ENCODE assay signal across 13 cellular contexts in the genomic region with DNA sequence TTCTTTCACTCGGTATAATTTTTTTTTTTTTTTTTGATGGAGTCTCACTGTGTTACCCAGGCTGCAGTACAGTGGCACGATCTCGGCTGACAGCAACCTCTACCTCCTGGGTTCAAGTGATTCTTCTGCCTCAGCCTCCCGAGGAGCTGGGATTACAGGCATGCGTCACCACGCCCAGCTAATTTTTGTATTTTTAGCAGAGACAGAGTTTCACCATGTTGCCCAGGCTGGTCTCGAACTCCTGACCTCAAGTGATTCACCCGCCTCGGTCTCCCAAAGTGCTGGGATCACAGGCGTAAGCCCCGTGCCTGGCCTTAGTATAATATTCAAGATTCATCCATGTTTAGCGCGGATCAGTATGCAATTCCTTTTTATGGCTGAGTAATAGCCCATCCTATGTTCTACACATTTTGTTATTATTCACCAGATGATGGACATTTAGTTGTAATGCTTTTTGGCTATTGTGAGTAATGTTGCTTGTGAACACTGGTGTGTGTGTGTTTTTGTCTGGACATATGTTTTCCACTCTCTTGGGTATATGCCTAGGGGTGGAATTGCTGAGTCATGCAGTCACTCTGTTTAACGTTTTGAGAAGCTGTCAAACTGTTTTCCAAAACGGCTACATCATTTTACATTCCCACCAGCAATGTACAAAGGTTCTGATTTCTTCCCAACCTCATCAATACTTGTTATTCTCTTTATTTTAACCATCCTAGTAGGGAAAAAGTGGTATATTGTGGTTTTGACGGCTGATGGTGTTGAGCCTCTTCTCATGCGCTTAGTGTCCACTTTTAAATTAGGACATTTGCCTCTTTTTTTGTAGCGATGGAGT. TPM values are rescaled to one million over a fixed set of nuclear protein-coding genes. Genes with fewer than 3 reads are reported as not detected.
DNase-seq lines count a peak whose midpoint lies in the region; ATAC-seq, FAIRE-seq and TF ChIP-seq lines count a peak whose summit lies in the region.
"Had no signal": no experiment of that assay in that cellular context is flagged by ENCODE, and none has a peak within 500 bp of the region (broad histone marks: within the 10 kb centered on the region; RNA-seq: fewer than 3 reads in every experiment).

No MANE protein-coding gene starts in this region.

- peaks cover 14% of the 10 kb centered on the region; the same call in 2 of the 3 replicates for H3K4me1 ChIP-seq in A549
- H3K4me1 ChIP-seq in uterus, result no peaks in the 10 kb centered on the region

- POLR2A ChIA-PET in A549 (lab: Yijun Ruan, JAX), result no interaction called here

- H3K27ac ChIP-seq in A549 (peak overlapping the region; percentile 42 to 65), uterus (peak overlapping the region in 1 of 2 donors; percentile 56)

- 84% methylated on average over 18 of the region's 18 CpGs for WGBS in A549 (ENCODE audit: missing lambda C conversion rate)

- intact Hi-C loops in uterus (cut with DNase I; ENCODE audit: low total_unique reads), result no loop called here

- H3K36me3 Mint-ChIP-seq in activated naive CD8-positive, alpha-beta T cell treated with anti-CD3 and anti-CD28 coated beads, Interleukin-2, amount 50 U/mL, for 24 hours (ENCODE audit: low read depth), result peaks cover 5% of the 10 kb centered on the region
- H3K36me3 Mint-ChIP-seq: CD8-positive, alpha-beta T cell had no signal

- H3K9me3 ChIP-seq in A549 (peaks cover 9% of the 10 kb centered on the region), uterus (peaks cover 0 to 5% of the 10 kb centered on the region in 2 donors)

- DNase-seq in A549 (ENCODE audit: low read depth in 1 of 2, low spot score in 1 of 2) (peak in 1 of 2 experiments; percentile 48), LHCN-M2 (ENCODE audit: low read depth) (peak; percentile 79), inferior parietal cortex (ENCODE audit: extremely low spot score) (peak; percentile 45), AG08396 (ENCODE audit: low spot score) (no peak), uterus (no peak), amygdala (lab: John Stamatoyannopoulos, UW) (no peak), NCI-H2196 treated with DMSO at 0.1 percent for 48 hours (lab: John Stamatoyannopoulos, UW; ENCODE audit: unreplicated experiment) (no peak)
- no peak for DNase-seq in activated naive CD8-positive, alpha-beta T cell treated with anti-CD3 and anti-CD28 coated beads, Interleukin-2, amount 50 U/mL, for 24 hours
- DNase-seq: CD8-positive, alpha-beta T cell; MM.1S; stimulated activated CD4-positive, alpha-beta T cell treated with anti-CD3 and anti-CD28 coated beads, Interleukin-12 subunit alpha, Interleukin-12 subunit beta, amount 100 ng/mL, for 4 hours; stimulated activated naive B cell treated with anti-CD40 and anti-IgM and Interleukin-4, amounts not matched to agents 10 μg/mL and 1 μg/mL and 100 μg/mL, for 72 hours had no signal

- no peak for TF ChIP-seq EP300 in A549 (IDR thresholded peaks at IDR 0.05)

- CTCF ChIA-PET in A549 (lab: Yijun Ruan, JAX), result interaction anchor here (0.7 to 4.3 kb wide), 3 partner anchors 15 to 404 kb away, joined by 3 to 34 read pairs (median 3); partner anchors contain the start of gene C19orf12

- H3K27me3 Mint-ChIP-seq in activated naive CD8-positive, alpha-beta T cell treated with anti-CD3 and anti-CD28 coated beads, Interleukin-2, amount 50 U/mL, for 24 hours, result no peaks in the 10 kb centered on the region

- H3K4me3 Mint-ChIP-seq in activated naive CD8-positive, alpha-beta T cell treated with anti-CD3 and anti-CD28 coated beads, Interleukin-2, amount 50 U/mL, for 24 hours, result peak overlapping the region; percentile 7
- H3K4me3 Mint-ChIP-seq: CD8-positive, alpha-beta T cell; stimulated activated naive B cell treated with anti-CD40 and anti-IgM and Interleukin-4, amounts not matched to agents 10 μg/mL and 1 μg/mL and 100 μg/mL, for 72 hours had no signal

- FAIRE-seq in A549 (lab: Jason Lieb, UNC), result peak; percentile 59
- FAIRE-seq: GM12891 had no signal

- no peak for TF ChIP-seq POLR2A in A549 (IDR thresholded peaks at IDR 0.05; ENCODE audit: low read length)
- no peak for TF ChIP-seq POLR2A in uterus (IDR thresholded peaks at IDR 0.05)

- peak overlapping the region; percentile 82 for H3K27ac Mint-ChIP-seq in activated naive CD8-positive, alpha-beta T cell treated with anti-CD3 and anti-CD28 coated beads, Interleukin-2, amount 50 U/mL, for 24 hours
- H3K27ac Mint-ChIP-seq: CD8-positive, alpha-beta T cell; stimulated activated naive B cell treated with anti-CD40 and anti-IgM and Interleukin-4, amounts not matched to agents 10 μg/mL and 1 μg/mL and 100 μg/mL, for 72 hours had no signal

- H3K4me1 Mint-ChIP-seq in activated naive CD8-positive, alpha-beta T cell treated with anti-CD3 and anti-CD28 coated beads, Interleukin-2, amount 50 U/mL, for 24 hours, result peaks cover 48% of the 10 kb centered on the region

- peaks cover 5% of the 10 kb centered on the region for H3K9me3 Mint-ChIP-seq in activated naive CD8-positive, alpha-beta T cell treated with anti-CD3 and anti-CD28 coated beads, Interleukin-2, amount 50 U/mL, for 24 hours
- H3K9me3 Mint-ChIP-seq: CD8-positive, alpha-beta T cell had no signal

- 0 out of 3 replicates have a peak overlapping the region, but pooled peaks have one; percentile 14 for H3K4me2 ChIP-seq in A549

- no peak overlapping the region for H3K4me3 ChIP-seq in A549
- H3K4me3 ChIP-seq in uterus, result no peak overlapping the region

- no peaks in the 10 kb centered on the region for H3K27me3 ChIP-seq in uterus

- no peak for ATAC-seq in A549
- ATAC-seq in activated naive CD8-positive, alpha-beta T cell treated with anti-CD3 and anti-CD28 coated beads, Interleukin-2, amount 50 U/mL, for 24 hours, result peak; percentile 29
- ATAC-seq: CD8-positive, alpha-beta T cell; stimulated activated naive B cell treated with anti-CD40 and anti-IgM and Interleukin-4, amounts not matched to agents 10 μg/mL and 1 μg/mL and 100 μg/mL, for 72 hours had no signal

- no peak for TF ChIP-seq RAD21 in A549 (conservative IDR thresholded peaks at IDR 0.05 in 1 of 2, IDR thresholded peaks at IDR 0.05 in 1 of 2)

- TF ChIP-seq CTCF in A549 (IDR thresholded peaks at IDR 0.05), result no peak
- TF ChIP-seq CTCF in uterus (IDR thresholded peaks at IDR 0.05), result no peak

- no peaks in the 10 kb centered on the region for H3K36me3 ChIP-seq in uterus

TF ChIP-seq in A549, 52 proteins besides CTCF, POLR2A, EP300 and RAD21:
- TF ChIP-seq ATOH8 (CRISPR knock-in tag; IDR thresholded peaks at IDR 0.05; ENCODE audit: low read depth), result no peak
- peak; percentile 99 for TF ChIP-seq MAFK (IDR thresholded peaks at IDR 0.05; ENCODE audit: partially characterized antibody)
- no peak for TF ChIP-seq RNF2 (IDR thresholded peaks at IDR 0.05; ENCODE audit: borderline replicate concordance, low read depth)
- no peak for TF ChIP-seq HDAC2 (IDR thresholded peaks at IDR 0.05)
- TF ChIP-seq CBX2 (IDR thresholded peaks at IDR 0.05; ENCODE audit: borderline replicate concordance, low read depth), result no peak
- no peak for TF ChIP-seq FOSB (CRISPR knock-in tag; IDR thresholded peaks at IDR 0.05)
- peak; percentile 99 for TF ChIP-seq NFE2L2 (conservative IDR thresholded peaks at IDR 0.05; ENCODE audit: low read length)
- TF ChIP-seq HOXB13 (CRISPR knock-in tag; IDR thresholded peaks at IDR 0.05; ENCODE audit: low read depth), result no peak
- no peak for TF ChIP-seq EHMT2 (IDR thresholded peaks at IDR 0.05; ENCODE audit: low read depth)
TF ChIP-seq in A549: peak in this region for 2.

RNA-seq across cellular contexts. Expression of gene PLEKHF1, which starts 22.9 kb away (rescaled TPM):
- polyA plus RNA-seq in A549 (2011; rRNA removed), result 2.1 and 2.3 TPM in 2 replicates
- polyA plus RNA-seq in A549 (2012; cell fraction: cytosol; rRNA removed), result 7.1 and 8.7 TPM in 2 replicates
- polyA plus RNA-seq in A549 (2012; cell fraction: nucleus; rRNA removed), result 9.8 and 13.2 TPM in 2 replicates
- 4.1 to 4.4 TPM (median 4.2 TPM) in 3 replicates for polyA plus RNA-seq in A549 (2017; fragmentation: RNase III; extraction: RNeasy Plus Mini Kit Qiagen cat#74134 plus additional on column Dnase treatment)
- polyA minus RNA-seq in A549 (2011; rRNA and poly(A)+ RNA removed), result 3.3 and 3.4 TPM in 2 replicates
- 13.8 and 15.2 TPM in 2 replicates for total RNA-seq in LHCN-M2 (2014; rRNA removed)
- polyA plus RNA-seq in LHCN-M2 (2012), result 9.0 TPM
- 10 to 100 TPM in 3 of 4 donors, 1 to 10 TPM in 1; 7.4 to 35.9 (median 19.7) TPM for total RNA-seq in uterus

RNA-seq across cellular contexts. Expression of gene C19orf12, which starts 26.9 kb away (rescaled TPM):
- polyA plus RNA-seq in A549 (2011; rRNA removed), result 33.6 and 34.3 TPM in 2 replicates
- polyA plus RNA-seq in A549 (2012; cell fraction: cytosol; rRNA removed), result 30.8 and 40.5 TPM in 2 replicates
- 35.7 and 36.4 TPM in 2 replicates for polyA plus RNA-seq in A549 (2012; cell fraction: nucleus; rRNA removed)
- polyA plus RNA-seq in A549 (2017; fragmentation: RNase III; extraction: RNeasy Plus Mini Kit Qiagen cat#74134 plus additional on column Dnase treatment), result 35.2 to 36.1 TPM (median 35.2 TPM) in 3 replicates
- 11.6 and 15.1 TPM in 2 replicates for polyA minus RNA-seq in A549 (2011; rRNA and poly(A)+ RNA removed)
- 36.0 and 41.7 TPM in 2 replicates for total RNA-seq in LHCN-M2 (2014; rRNA removed)
- 21.6 TPM for polyA plus RNA-seq in LHCN-M2 (2012)
- 10 to 100 TPM in 3 of 4 donors, 1 to 10 TPM in 1; 8.5 to 35.0 (median 31.5) TPM for total RNA-seq in uterus

Comparison
In these comparisons a context has a peak if more than half of its experiments do, and no peak if none do; other contexts are left out.
1. DNase-seq: peak in LHCN-M2 (single experiment) and inferior parietal cortex (single experiment); none in activated naive CD8-positive, alpha-beta T cell treated with anti-CD3 and anti-CD28 coated beads, Interleukin-2, amount 50 U/mL, for 24 hours (single experiment), AG08396 (single experiment), uterus (0 of 2), amygdala (0 of 56) and NCI-H2196 treated with DMSO at 0.1 percent for 48 hours (single experiment).